ENCODE assay signal across 11 cellular contexts in genomic region chr3:119595639-119596329, GRCh38. TPM values are rescaled to one million over a fixed set of nuclear protein-coding genes. Genes with fewer than 3 reads are reported as not detected.
DNase-seq lines count a peak whose midpoint lies in the region; ATAC-seq and TF ChIP-seq lines count a peak whose summit lies in the region.
"Had no signal": no experiment of that assay in that cellular context is flagged by ENCODE, and none has a peak within 500 bp of the region (broad histone marks: within the 10 kb centered on the region; RNA-seq: fewer than 3 reads in every experiment).

No MANE protein-coding gene starts in this region.

- CTCF ChIA-PET in activated CD4-positive, alpha-beta memory T cell treated with anti-CD3 and anti-CD28 coated beads, Interleukin-2, amount 10 ng/mL, durations not matched to agents 7 days and 5 days (lab: Charles Lee): interaction anchor here (1.5 kb wide), 1 partner anchor 85 kb away, joined by 4 read pairs; no protein-coding TSS in a partner anchor

- no peak overlapping the region for H3K9ac ChIP-seq in subcutaneous abdominal adipose tissue (ENCODE audit: low read length in 5 of 5)

- in situ Hi-C loops in astrocyte of the spinal cord (cut with HindIII; ENCODE audit: low sequenced_read_pairs): no loop called here

- H3K4me3 ChIP-seq in astrocyte of the spinal cord (ENCODE audit: low read depth, low read length) (peak overlapping the region; percentile 13), subcutaneous abdominal adipose tissue (ENCODE audit: low read depth in 1 of 5, low read length in 5 of 5) (peak overlapping the region; percentile 3 to 59 (median 56))

- H3K36me3 ChIP-seq in subcutaneous abdominal adipose tissue (ENCODE audit: control insufficient read depth in 5 of 5, insufficient read depth in 5 of 5, low read length in 5 of 5): no peaks in the 10 kb centered on the region

- H3K27ac ChIP-seq in subcutaneous abdominal adipose tissue (ENCODE audit: low read depth, low read length): no peak overlapping the region

- POLR2A ChIA-PET in activated CD4-positive, alpha-beta memory T cell treated with anti-CD3 and anti-CD28 coated beads, Interleukin-2, amount 10 ng/mL, durations not matched to agents 7 days and 5 days (lab: Charles Lee): no interaction called here

- H3K27ac Mint-ChIP-seq in IgD-negative memory B cell: peak overlapping the region in 1 of 3 donors; percentile 88
- no peak overlapping the region for H3K27ac Mint-ChIP-seq in activated CD4-positive, alpha-beta memory T cell treated with anti-CD3 and anti-CD28 coated beads, Interleukin-2, amount 10 ng/mL, durations not matched to agents 7 days and 5 days

- DNase-seq in astrocyte of the spinal cord (ENCODE audit: low read depth, low spot score) (peak; percentile 24), kidney tubule cell (ENCODE audit: low spot score) (peak; percentile 76), NCI-H524 (lab: John Stamatoyannopoulos, UW) (no peak)
- no peak for DNase-seq in activated CD4-positive, alpha-beta memory T cell treated with anti-CD3 and anti-CD28 coated beads, Interleukin-2, amount 10 ng/mL, durations not matched to agents 7 days and 5 days
- DNase-seq: NCI-H187, T-helper 9 cell had no signal

- H3K4me3 Mint-ChIP-seq in IgD-negative memory B cell: peak overlapping the region in 3 of 4 donors; percentile 50 to 82 (median 67)
- no peak overlapping the region for H3K4me3 Mint-ChIP-seq in activated CD4-positive, alpha-beta memory T cell treated with anti-CD3 and anti-CD28 coated beads, Interleukin-2, amount 10 ng/mL, durations not matched to agents 7 days and 5 days

- peaks cover 1 to 39% (median 20%) of the 10 kb centered on the region in 5 donors for H3K4me1 ChIP-seq in subcutaneous abdominal adipose tissue (ENCODE audit: control insufficient read depth in 5 of 5, insufficient read depth in 5 of 5, low read length in 5 of 5)

- no peak for TF ChIP-seq CTCF in astrocyte of the spinal cord (IDR thresholded peaks at IDR 0.05; ENCODE audit: low read depth, low read length)

- H3K9me3 ChIP-seq in subcutaneous abdominal adipose tissue (ENCODE audit: control insufficient read depth in 5 of 5, low read length in 5 of 5): no peaks in the 10 kb centered on the region

- H3K27me3 Mint-ChIP-seq in IgD-negative memory B cell: no peaks in the 10 kb centered on the region
- H3K27me3 Mint-ChIP-seq in activated CD4-positive, alpha-beta memory T cell treated with anti-CD3 and anti-CD28 coated beads, Interleukin-2, amount 10 ng/mL, durations not matched to agents 7 days and 5 days: peaks cover 3% of the 10 kb centered on the region

- H3K9me3 Mint-ChIP-seq in IgD-negative memory B cell: no peaks in the 10 kb centered on the region
- peaks cover 2% of the 10 kb centered on the region for H3K9me3 Mint-ChIP-seq in activated CD4-positive, alpha-beta memory T cell treated with anti-CD3 and anti-CD28 coated beads, Interleukin-2, amount 10 ng/mL, durations not matched to agents 7 days and 5 days

- H3K4me1 Mint-ChIP-seq in IgD-negative memory B cell: peaks cover 26 to 36% (median 34%) of the 10 kb centered on the region in 3 donors
- peaks cover 41% of the 10 kb centered on the region for H3K4me1 Mint-ChIP-seq in activated CD4-positive, alpha-beta memory T cell treated with anti-CD3 and anti-CD28 coated beads, Interleukin-2, amount 10 ng/mL, durations not matched to agents 7 days and 5 days

- no peaks in the 10 kb centered on the region for H3K36me3 Mint-ChIP-seq in IgD-negative memory B cell
- H3K36me3 Mint-ChIP-seq in activated CD4-positive, alpha-beta memory T cell treated with anti-CD3 and anti-CD28 coated beads, Interleukin-2, amount 10 ng/mL, durations not matched to agents 7 days and 5 days (ENCODE audit: low read depth): peaks cover 3% of the 10 kb centered on the region

- H3K27me3 ChIP-seq in subcutaneous abdominal adipose tissue (ENCODE audit: control insufficient read depth in 5 of 5, insufficient read depth in 4 of 5, low read length in 5 of 5): no peaks in the 10 kb centered on the region

- no peak for ATAC-seq in HG03342 (IDR thresholded peaks at IDR 0.05; ENCODE audit: unreplicated experiment)

RNA-seq across cellular contexts. Expression of gene PLA1A, which starts 1.9 kb away (rescaled TPM):
- not detected for polyA plus RNA-seq in IgD-negative memory B cell
- under 1 TPM in 1 of 2 experiments, not detected in 1; 0.25 TPM for total RNA-seq in activated CD4-positive, alpha-beta memory T cell treated with anti-CD3 and anti-CD28 coated beads, Interleukin-2, amount 10 ng/mL, durations not matched to agents 7 days and 5 days

RNA-seq across cellular contexts. Expression of gene ADPRH, which starts 16.5 kb away (rescaled TPM):
- polyA plus RNA-seq in IgD-negative memory B cell: 29.2 TPM
- total RNA-seq in activated CD4-positive, alpha-beta memory T cell treated with anti-CD3 and anti-CD28 coated beads, Interleukin-2, amount 10 ng/mL, durations not matched to agents 7 days and 5 days: 1 to 10 TPM; 8.6 to 8.8 TPM

RNA-seq across cellular contexts. Expression of gene CD80, which starts 36.4 kb away (rescaled TPM):
- polyA plus RNA-seq in IgD-negative memory B cell: 9.3 TPM
- 10 to 100 TPM; 27.1 to 29.5 TPM for total RNA-seq in activated CD4-positive, alpha-beta memory T cell treated with anti-CD3 and anti-CD28 coated beads, Interleukin-2, amount 10 ng/mL, durations not matched to agents 7 days and 5 days
- total RNA-seq: kidney epithelial cell, pulmonary artery endothelial cell had no signal

Comparison
In these comparisons a context has a peak if more than half of its experiments do, and no peak if none do; other contexts are left out.
1. DNase-seq: peak in astrocyte of the spinal cord (single experiment) and kidney tubule cell (single experiment); none in NCI-H524 (0 of 2) and activated CD4-positive, alpha-beta memory T cell treated with anti-CD3 and anti-CD28 coated beads, Interleukin-2, amount 10 ng/mL, durations not matched to agents 7 days and 5 days (single experiment).